ENCODE assay signal across 19 cellular contexts in the genomic region with DNA sequence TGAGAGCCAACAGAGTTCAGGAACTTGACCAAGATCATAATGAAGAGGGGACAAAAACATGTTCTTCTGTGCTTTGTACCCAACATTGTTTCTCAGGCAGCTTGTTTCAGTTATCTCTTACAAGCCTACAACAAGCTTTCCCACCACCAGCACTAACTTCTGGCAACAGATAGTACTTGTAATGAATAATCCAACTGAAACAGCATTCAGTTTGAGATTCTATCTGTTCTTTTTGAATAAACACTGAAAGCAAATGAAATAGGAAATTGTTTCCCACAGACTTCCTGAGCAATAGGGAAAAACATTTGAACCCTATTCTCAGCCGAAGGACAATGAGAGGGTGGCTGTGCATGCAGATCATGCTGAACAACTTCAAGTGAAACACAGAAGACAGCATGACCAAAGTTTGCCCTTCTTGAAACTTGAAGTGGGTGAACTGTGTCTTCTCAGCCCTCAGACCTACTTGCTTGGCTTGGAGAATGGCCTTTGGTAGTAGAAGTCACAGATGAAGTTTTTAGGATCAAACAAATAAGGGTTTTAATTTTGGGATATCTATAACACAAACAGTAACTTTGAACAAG. TPM values are rescaled to one million over a fixed set of nuclear protein-coding genes. Genes with fewer than 3 reads are reported as not detected.
DNase-seq lines count a peak whose midpoint lies in the region; ATAC-seq and TF ChIP-seq lines count a peak whose summit lies in the region.
"Had no signal": no experiment of that assay in that cellular context is flagged by ENCODE, and none has a peak within 500 bp of the region (broad histone marks: within the 10 kb centered on the region; RNA-seq: fewer than 3 reads in every experiment).

No MANE protein-coding gene starts in this region.

- H3K36me3 ChIP-seq in OCI-LY7 (ENCODE audit: insufficient read depth, low read length), result no peaks in the 10 kb centered on the region
- no peaks in the 10 kb centered on the region for H3K36me3 ChIP-seq in gastroesophageal sphincter
- H3K36me3 ChIP-seq: HAP-1, Peyer's patch had no signal

- H4K20me1 ChIP-seq in OCI-LY7 (ENCODE audit: insufficient read depth, low read length), result no peaks in the 10 kb centered on the region

- no peak overlapping the region for H3K4me2 ChIP-seq in OCI-LY7 (ENCODE audit: low read length)

- H3K4me1 Mint-ChIP-seq in immature natural killer cell, result no peaks in the 10 kb centered on the region
- H3K4me1 Mint-ChIP-seq: CD8-positive, alpha-beta memory T cell had no signal

- peaks cover 2 to 16% (median 4%) of the 10 kb centered on the region in 3 donors for H3K27me3 Mint-ChIP-seq in immature natural killer cell (ENCODE audit: low read depth in 3 of 3)

- DNase-seq in kidney glomerular epithelial cell (lab: John Stamatoyannopoulos, UW), result peak; percentile 49
- no peak for DNase-seq in OCI-LY7 (ENCODE audit: low spot score)
- DNase-seq in immature natural killer cell, result no peak
- DNase-seq: ACHN; C1 segment of cervical spinal cord; CD8-positive, alpha-beta memory T cell; GM23248; NCI-H1105; NCI-H1694 treated with DMSO at 0.1 percent for 48 hours; NCI-H2107; NCI-H2227 treated with DMSO at 0.1 percent for 48 hours; NCI-H510A treated with DMSO at 0.1 percent for 48 hours; Peyer's patch; SW 1271 had no signal

- H3K27ac Mint-ChIP-seq in immature natural killer cell, result no peak overlapping the region
- H3K27ac Mint-ChIP-seq: CD8-positive, alpha-beta memory T cell had no signal

- H3K9me2 ChIP-seq in OCI-LY7 (ENCODE audit: insufficient read depth, low read length), result no peaks in the 10 kb centered on the region

- H3K27me3 ChIP-seq in gastroesophageal sphincter, result no peaks in the 10 kb centered on the region
- H3K27me3 ChIP-seq: Peyer's patch had no signal

- H2AFZ ChIP-seq in OCI-LY7 (ENCODE audit: low read length), result no peak overlapping the region
- H2AFZ ChIP-seq: GM23248 had no signal

- H3K4me3 ChIP-seq in OCI-LY7 (ENCODE audit: low read depth, low read length, poor library complexity, severe bottlenecking) (no peak overlapping the region), gastroesophageal sphincter (no peak overlapping the region)
- H3K4me3 ChIP-seq: GM23248, HAP-1, Peyer's patch had no signal

- no peak for TF ChIP-seq EP300 in gastroesophageal sphincter (IDR thresholded peaks at IDR 0.05)

- WGBS in gastroesophageal sphincter (ENCODE audit: low coverage in 1 of 2), 2 donors, result 62% methylated on average over 1 of the region's 1 CpG; no CpG with 5 or more reads in 1 of the 2 donors

- CTCF ChIA-PET in OCI-LY7 (lab: Charles Lee; ENCODE audit: unreplicated experiment), result no interaction called here

- no peak overlapping the region for H3K4me3 Mint-ChIP-seq in immature natural killer cell
- H3K4me3 Mint-ChIP-seq: CD8-positive, alpha-beta memory T cell had no signal

- TF ChIP-seq CTCF in VCaP (conservative IDR thresholded peaks at IDR 0.05) (no peak), OCI-LY7 (conservative IDR thresholded peaks at IDR 0.05; ENCODE audit: low read length) (no peak), gastroesophageal sphincter (IDR thresholded peaks at IDR 0.05) (no peak)

- H3K9me3 Mint-ChIP-seq in immature natural killer cell, result peaks cover 0 to 6% (median 0%) of the 10 kb centered on the region in 6 donors
- H3K9me3 Mint-ChIP-seq: CD8-positive, alpha-beta memory T cell had no signal

- intact Hi-C loops in OCI-LY7 (cut with micrococcal nuclease; ENCODE audit: unreplicated experiment), result no loop called here

- POLR2A ChIA-PET in OCI-LY7 (lab: Charles Lee), result no interaction called here

- no TSS peak for BruUV-seq in OCI-LY7 (replicated peaks; lab: Mats Ljungman, UMichigan)

- ATAC-seq in HG03097 (IDR thresholded peaks at IDR 0.05; ENCODE audit: low FRiP score, unreplicated experiment) (peak; percentile 72), HG03520 (IDR thresholded peaks at IDR 0.05; ENCODE audit: unreplicated experiment) (no peak), gastroesophageal sphincter (no peak)

- H3K9me3 ChIP-seq in OCI-LY7 (ENCODE audit: low read length) (no peaks in the 10 kb centered on the region), gastroesophageal sphincter (no peaks in the 10 kb centered on the region)
- H3K9me3 ChIP-seq: HAP-1, Peyer's patch had no signal

- TF ChIP-seq POLR2A in gastroesophageal sphincter (IDR thresholded peaks at IDR 0.05), result no peak

- peaks cover 0 to 7% (median 0%) of the 10 kb centered on the region in 3 donors for H3K36me3 Mint-ChIP-seq in immature natural killer cell
- H3K36me3 Mint-ChIP-seq: CD8-positive, alpha-beta memory T cell had no signal

- peak overlapping the region; percentile 42 for H3K27ac ChIP-seq in VCaP
- no peak overlapping the region for H3K27ac ChIP-seq in OCI-LY7 (ENCODE audit: low read depth, low read length, poor library complexity, severe bottlenecking)
- no peak overlapping the region for H3K27ac ChIP-seq in gastroesophageal sphincter
- H3K27ac ChIP-seq: GM23248, Peyer's patch had no signal

- no peaks in the 10 kb centered on the region for H3K79me2 ChIP-seq in OCI-LY7 (ENCODE audit: insufficient read depth, low read depth, low read length)

- H3K4me1 ChIP-seq in OCI-LY7 (ENCODE audit: insufficient read depth, low read length, poor library complexity, severe bottlenecking) (no peaks in the 10 kb centered on the region), gastroesophageal sphincter (no peaks in the 10 kb centered on the region)
- H3K4me1 ChIP-seq: HAP-1, Peyer's patch had no signal

RNA-seq across cellular contexts. Expression of gene HOOK1, which starts 11.2 kb away (rescaled TPM):
- total RNA-seq in OCI-LY7 (2014; rRNA removed; shearing (Covaris generic)), result not detected in 2 replicates
- total RNA-seq in OCI-LY7 (2022) (not detected in 2 replicates), gastroesophageal sphincter (1 to 10 TPM in 1 of 4 donors, under 1 TPM in 2, not detected in 1; 0.40 to 2.0 (median 0.47) TPM)
- 1 to 10 TPM in 2 of 3 donors, not detected in 1; 1.1 to 5.1 TPM for polyA plus RNA-seq in immature natural killer cell
- total RNA-seq: GM23248 had no signal
- polyA plus RNA-seq: GM23248 had no signal
